Comparison of ENCODE assay signal across 8 cellular contexts in the genomic region with DNA sequence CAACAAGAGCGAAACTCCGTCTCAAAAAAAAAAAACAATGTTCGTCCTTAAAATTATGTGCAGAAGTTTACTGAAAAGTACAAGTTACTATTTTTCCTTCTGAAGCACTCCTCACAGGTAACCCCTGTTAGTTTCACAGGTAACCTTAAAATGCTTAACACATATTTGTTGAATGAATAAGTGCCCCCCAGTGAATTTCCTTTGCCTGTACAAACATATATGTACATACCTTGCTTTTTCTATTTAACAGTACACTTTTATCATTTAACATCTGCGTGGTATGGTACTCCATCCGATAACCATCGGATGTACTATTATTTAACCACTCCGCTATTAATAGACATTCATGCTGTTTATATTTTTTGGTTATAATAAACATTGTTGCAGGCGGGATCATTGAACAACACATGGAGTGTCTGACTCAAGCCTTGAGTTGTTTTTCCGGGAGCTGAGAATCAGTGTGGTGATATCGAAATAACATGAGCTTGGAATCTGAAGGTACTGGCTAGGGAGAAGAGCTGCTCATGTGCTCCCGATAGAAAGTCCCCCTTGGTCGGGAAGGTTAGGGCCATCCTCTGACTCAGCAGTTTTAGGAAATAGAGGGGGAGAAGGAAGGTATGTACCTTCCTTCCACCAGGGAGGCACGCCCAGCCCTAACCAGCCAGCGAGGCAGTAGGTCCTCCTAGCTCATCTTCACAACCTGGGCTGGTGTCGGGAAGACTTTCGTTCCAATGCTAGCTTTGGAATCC. TPM values are rescaled to one million over a fixed set of nuclear protein-coding genes. Genes with fewer than 3 reads are reported as not detected.
A peak's percentile ranks its signal among the peaks of the same experiment; 100 is the strongest.
DNase-seq lines count a peak whose midpoint lies in the region; ATAC-seq, FAIRE-seq and TF ChIP-seq lines count a peak whose summit lies in the region.

No MANE protein-coding gene starts in this region.

- CTCF ChIA-PET in CD8-positive, alpha-beta T cell (lab: Charles Lee), result interaction anchor here (0.7 to 1.0 kb wide), 2 partner anchors 10 to 1216 kb away, joined by 3 read pairs; no protein-coding TSS in a partner anchor

- intact Hi-C loops in CD8-positive, alpha-beta T cell (cut with DNase I, micrococcal nuclease), result loop anchor here (2.0 to 10.0 kb wide), 6 partner anchors 74 to 319 kb away; a partner anchor contains a TSS

- H3K9ac ChIP-seq in Karpas-422 (ENCODE audit: low read length), result peak overlapping the region; percentile 90

- peaks cover 19% of the 10 kb centered on the region; the same call in 1 of the 2 replicates for H4K20me1 ChIP-seq in Karpas-422 (ENCODE audit: insufficient read depth, low read depth, low read length)

- no peaks in the 10 kb centered on the region for H3K36me3 ChIP-seq in CD8-positive, alpha-beta T cell (ENCODE audit: insufficient read depth, low read length)
- peaks cover 14% of the 10 kb centered on the region; the same call in 1 of the 2 replicates for H3K36me3 ChIP-seq in Karpas-422 (ENCODE audit: insufficient read depth, low read length)
- peaks cover 2% of the 10 kb centered on the region for H3K36me3 ChIP-seq in bronchial epithelial cell (ENCODE audit: control insufficient read depth, insufficient read depth, low read length)
- peaks cover 25% of the 10 kb centered on the region for H3K36me3 ChIP-seq in mesodermal cell (ENCODE audit: control insufficient read depth, insufficient read depth, low read length)

- no peaks in the 10 kb centered on the region for H3K27me3 Mint-ChIP-seq in CD8-positive, alpha-beta T cell (ENCODE audit: low read depth)

- peak overlapping the region; percentile 87 for H3K4me3 ChIP-seq in CD8-positive, alpha-beta T cell (ENCODE audit: low read depth, low read length)
- H3K4me3 ChIP-seq in Karpas-422 (ENCODE audit: low read length) (peak overlapping the region; percentile 90), bronchial epithelial cell (ENCODE audit: low read depth, low read length) (peak overlapping the region; percentile 92), mesodermal cell (ENCODE audit: extremely low read depth, insufficient read depth, low read length, poor library complexity, severe bottlenecking) (peak overlapping the region; percentile 73)

- H3K79me2 ChIP-seq in Karpas-422 (ENCODE audit: low read length), result peaks cover 50% of the 10 kb centered on the region

- no peak overlapping the region for H3K27ac ChIP-seq in CD8-positive, alpha-beta T cell (ENCODE audit: low read depth, low read length)
- peak overlapping the region; percentile 89 for H3K27ac ChIP-seq in Karpas-422 (ENCODE audit: low read length)
- H3K27ac ChIP-seq in mesodermal cell (ENCODE audit: low read depth, low read length, severe bottlenecking), result peak overlapping the region; percentile 18

- peaks cover 17% of the 10 kb centered on the region for H3K36me3 Mint-ChIP-seq in CD8-positive, alpha-beta T cell

- H3K4me1 ChIP-seq in CD8-positive, alpha-beta T cell (ENCODE audit: insufficient read depth, low read length), result peaks cover 50% of the 10 kb centered on the region
- H3K4me1 ChIP-seq in Karpas-422 (ENCODE audit: low read length) (peaks cover 65% of the 10 kb centered on the region), mesodermal cell (ENCODE audit: control insufficient read depth, insufficient read depth, low read length, poor library complexity, severe bottlenecking) (peaks cover 15% of the 10 kb centered on the region)

- POLR2A ChIA-PET in CD8-positive, alpha-beta T cell (lab: Charles Lee), result interaction anchor here (0.7 to 3.7 kb wide), 7 partner anchors 7 to 174 kb away, joined by 3 to 26 read pairs (median 6); a partner anchor contains a TSS

- H3K4me1 Mint-ChIP-seq in CD8-positive, alpha-beta T cell (ENCODE audit: low read depth), result peaks cover 66% of the 10 kb centered on the region

- H3K27ac Mint-ChIP-seq in CD8-positive, alpha-beta T cell, result peak overlapping the region; percentile 88

- H3K4me2 ChIP-seq in Karpas-422 (ENCODE audit: low read depth, low read length, poor library complexity, severe bottlenecking), result peak overlapping the region; percentile 83

- H2AFZ ChIP-seq in Karpas-422 (ENCODE audit: low read length), result no peak overlapping the region

- no peak for ATAC-seq in CD8-positive, alpha-beta T cell
- no peak for ATAC-seq in GM18498 (IDR thresholded peaks at IDR 0.05; ENCODE audit: unreplicated experiment)
- ATAC-seq in HG02852 (IDR thresholded peaks at IDR 0.05; ENCODE audit: unreplicated experiment), result no peak

- WGBS in mesodermal cell (ENCODE audit: insufficient coverage in 2 of 2), 2 experiments, result 11 to 21% methylated on average over 7 to 10 of the region's 16 CpGs

- H3K9me2 ChIP-seq in Karpas-422 (replicated peaks; ENCODE audit: insufficient read depth, low read length), result no peaks in the 10 kb centered on the region

- H3K9me3 ChIP-seq in CD8-positive, alpha-beta T cell (ENCODE audit: low read length), result no peaks in the 10 kb centered on the region
- H3K9me3 ChIP-seq in Karpas-422 (ENCODE audit: low read length), result no peaks in the 10 kb centered on the region
- H3K9me3 ChIP-seq in mesodermal cell (ENCODE audit: control insufficient read depth, low read length), result no peaks in the 10 kb centered on the region

- no peaks in the 10 kb centered on the region for H3K27me3 ChIP-seq in CD8-positive, alpha-beta T cell (ENCODE audit: insufficient read depth, low read length)
- H3K27me3 ChIP-seq in Karpas-422 (ENCODE audit: low read length), result no peaks in the 10 kb centered on the region
- H3K27me3 ChIP-seq in bronchial epithelial cell (ENCODE audit: control insufficient read depth, insufficient read depth, low read length), result no peaks in the 10 kb centered on the region

- H3K4me3 Mint-ChIP-seq in CD8-positive, alpha-beta T cell, result peak overlapping the region; percentile 84

- FAIRE-seq in bronchial epithelial cell (lab: Jason Lieb, UNC), result no peak

- no peak for DNase-seq in CD8-positive, alpha-beta T cell
- DNase-seq in Karpas-422 (peak; percentile 59), bronchial epithelial cell (ENCODE audit: low read depth) (peak; percentile 74), GM19238 (ENCODE audit: insufficient read length, low spot score) (no peak), NCI-H1417 treated with DMSO at 0.1 percent for 48 hours (lab: John Stamatoyannopoulos, UW) (no peak)

- no peaks in the 10 kb centered on the region for H3K9me3 Mint-ChIP-seq in CD8-positive, alpha-beta T cell

- no peak for TF ChIP-seq CTCF in CD8-positive, alpha-beta T cell (IDR thresholded peaks at IDR 0.05)
- TF ChIP-seq CTCF in bronchial epithelial cell (IDR thresholded peaks at IDR 0.05; ENCODE audit: insufficient read depth, low read length, severe bottlenecking), result no peak

RNA-seq across cellular contexts. Expression of a gene that starts 1.6 kb away (rescaled TPM):
- 10 to 100 TPM; 61.6 to 63.7 TPM for total RNA-seq in CD8-positive, alpha-beta T cell
- 18.9 and 29.4 TPM in 2 replicates for total RNA-seq in Karpas-422 (2014; rRNA removed; shearing (Covaris generic); ENCODE audit: low replicate concordance)
- 26.9 and 31.5 TPM in 2 replicates for total RNA-seq in bronchial epithelial cell
- 36.8 TPM for polyA plus RNA-seq in mesodermal cell (2013, experiment 1 of 2)
- polyA plus RNA-seq in mesodermal cell (2013, experiment 2 of 2), result 30.6 TPM

Comparison
In these comparisons a context has a peak if more than half of its experiments do, and no peak if none do; other contexts are left out.
1. DNase-seq: peak in Karpas-422 (single experiment) and bronchial epithelial cell (single experiment); none in CD8-positive, alpha-beta T cell (0 of 7), GM19238 (single experiment) and NCI-H1417 treated with DMSO at 0.1 percent for 48 hours (single experiment).
2. Peak in every context shown above with its lines, with median percentiles within 50 percentile points of each other: H3K4me3 ChIP-seq.